2 cellular contexts compared by ENCODE assay signal in genomic region chr18:2654828-2655152, GRCh38.
TF ChIP-seq lines count a peak whose summit lies in the region.

No MANE protein-coding gene starts in this region.

TF ChIP-seq in IMR-90, 13 proteins besides CTCF, POLR2A, EP300 and RAD21:
- 0 out of 2 replicates have a peak, but pooled peaks have one; percentile 72 for TF ChIP-seq MAZ (IDR thresholded peaks at IDR 0.05; ENCODE audit: borderline replicate concordance, low read depth, low read length)
- TF ChIP-seq RFX5 (IDR thresholded peaks at IDR 0.05; ENCODE audit: low read depth, low read length) = no peak
- TF ChIP-seq, protein P1, sequence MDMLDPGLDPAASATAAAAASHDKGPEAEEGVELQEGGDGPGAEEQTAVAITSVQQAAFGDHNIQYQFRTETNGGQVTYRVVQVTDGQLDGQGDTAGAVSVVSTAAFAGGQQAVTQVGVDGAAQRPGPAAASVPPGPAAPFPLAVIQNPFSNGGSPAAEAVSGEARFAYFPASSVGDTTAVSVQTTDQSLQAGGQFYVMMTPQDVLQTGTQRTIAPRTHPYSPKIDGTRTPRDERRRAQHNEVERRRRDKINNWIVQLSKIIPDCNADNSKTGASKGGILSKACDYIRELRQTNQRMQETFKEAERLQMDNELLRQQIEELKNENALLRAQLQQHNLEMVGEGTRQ (IDR thresholded peaks at IDR 0.05; ENCODE audit: low read depth, low read length) = no peak

TF ChIP-seq in K562, 482 proteins besides CTCF, POLR2A, EP300 and RAD21:
- TF ChIP-seq ZNF589 (CRISPR knock-in tag; IDR thresholded peaks at IDR 0.05; ENCODE audit: low read depth) (0 out of 2 replicates have a peak, but pooled peaks have one; percentile 46), MTA1 (IDR thresholded peaks at IDR 0.05; ENCODE audit: borderline replicate concordance) (0 out of 2 replicates have a peak, but pooled peaks have one; percentile 55), THAP7 (CRISPR knock-in tag; IDR thresholded peaks at IDR 0.05) (peak; percentile 14; the same call in 1 of the 2 replicates), NCOA6 (IDR thresholded peaks at IDR 0.05) (peak; percentile 65; the same call in 1 of the 2 replicates), RBM22 (IDR thresholded peaks at IDR 0.05; ENCODE audit: low read depth, low read length, poor library complexity, severe bottlenecking) (no peak), MAZ (CRISPR knock-in tag; conservative IDR thresholded peaks at IDR 0.05 in 1 of 2, IDR thresholded peaks at IDR 0.05 in 1 of 2) (0 out of 4 replicates have a peak, but pooled peaks of 1 of the 2 experiments have one; percentile 88), KDM1A (IDR thresholded peaks at IDR 0.05) (0 out of 4 replicates have a peak, but pooled peaks of 1 of the 2 experiments have one; percentile 4), ZBTB40 (IDR thresholded peaks at IDR 0.05) (0 out of 2 replicates have a peak, but pooled peaks have one; percentile 9), ZBTB40 (CRISPR knock-in tag; IDR thresholded peaks at IDR 0.05) (no peak), BRD4 (IDR thresholded peaks at IDR 0.05) (peak; percentile 70; the same call in 1 of the 2 replicates), RCOR1 (IDR thresholded peaks at IDR 0.05; ENCODE audit: borderline replicate concordance in 1 of 2, low read depth in 2 of 2, low read length in 2 of 2) (0 out of 4 replicates have a peak, but pooled peaks of 1 of the 2 experiments have one; percentile 8), SMARCA4 (IDR thresholded peaks at IDR 0.05) (0 out of 2 replicates have a peak, but pooled peaks have one; percentile 20), FOXP1 (CRISPR knock-in tag; IDR thresholded peaks at IDR 0.05) (0 out of 2 replicates have a peak, but pooled peaks have one; percentile 83), ZNF175 (CRISPR knock-in tag; IDR thresholded peaks at IDR 0.05; ENCODE audit: low read depth) (0 out of 2 replicates have a peak, but pooled peaks have one; percentile 20), HNRNPH1 (optimal IDR thresholded peaks at IDR 0.05; ENCODE audit: low read depth, low read length) (no peak), CREBBP (IDR thresholded peaks at IDR 0.05; ENCODE audit: low read depth, low read length) (no peak), ARNT (IDR thresholded peaks at IDR 0.05) (peak in 1 of 2 experiments; percentile 50; a peak in 1 of 4 replicates), KHSRP (IDR thresholded peaks at IDR 0.05) (peak; percentile 93; the same call in 1 of the 2 replicates), PCBP1 (IDR thresholded peaks at IDR 0.05; ENCODE audit: low read depth, low read length, poor library complexity, severe bottlenecking) (peak; percentile 4), ATF1 (CRISPR knock-in tag; IDR thresholded peaks at IDR 0.05) (peak; percentile 78), ATF1 (tag; IDR thresholded peaks at IDR 0.05) (no peak), TRIM25 (IDR thresholded peaks at IDR 0.05; ENCODE audit: borderline replicate concordance) (no peak), LARP7 (IDR thresholded peaks at IDR 0.05) (no peak), CHD1 (IDR thresholded peaks at IDR 0.05; ENCODE audit: low read length) (no peak)
- TF ChIP-seq, protein P2, sequence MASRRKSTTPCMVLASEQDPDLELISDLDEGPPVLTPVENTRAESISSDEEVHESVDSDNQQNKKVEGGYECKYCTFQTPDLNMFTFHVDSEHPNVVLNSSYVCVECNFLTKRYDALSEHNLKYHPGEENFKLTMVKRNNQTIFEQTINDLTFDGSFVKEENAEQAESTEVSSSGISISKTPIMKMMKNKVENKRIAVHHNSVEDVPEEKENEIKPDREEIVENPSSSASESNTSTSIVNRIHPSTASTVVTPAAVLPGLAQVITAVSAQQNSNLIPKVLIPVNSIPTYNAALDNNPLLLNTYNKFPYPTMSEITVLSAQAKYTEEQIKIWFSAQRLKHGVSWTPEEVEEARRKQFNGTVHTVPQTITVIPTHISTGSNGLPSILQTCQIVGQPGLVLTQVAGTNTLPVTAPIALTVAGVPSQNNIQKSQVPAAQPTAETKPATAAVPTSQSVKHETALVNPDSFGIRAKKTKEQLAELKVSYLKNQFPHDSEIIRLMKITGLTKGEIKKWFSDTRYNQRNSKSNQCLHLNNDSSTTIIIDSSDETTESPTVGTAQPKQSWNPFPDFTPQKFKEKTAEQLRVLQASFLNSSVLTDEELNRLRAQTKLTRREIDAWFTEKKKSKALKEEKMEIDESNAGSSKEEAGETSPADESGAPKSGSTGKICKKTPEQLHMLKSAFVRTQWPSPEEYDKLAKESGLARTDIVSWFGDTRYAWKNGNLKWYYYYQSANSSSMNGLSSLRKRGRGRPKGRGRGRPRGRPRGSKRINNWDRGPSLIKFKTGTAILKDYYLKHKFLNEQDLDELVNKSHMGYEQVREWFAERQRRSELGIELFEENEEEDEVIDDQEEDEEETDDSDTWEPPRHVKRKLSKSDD (conservative IDR thresholded peaks at IDR 0.05; ENCODE audit: low read length) = 0 out of 2 replicates have a peak, but pooled peaks have one; percentile 56
- TF ChIP-seq, protein P3, sequence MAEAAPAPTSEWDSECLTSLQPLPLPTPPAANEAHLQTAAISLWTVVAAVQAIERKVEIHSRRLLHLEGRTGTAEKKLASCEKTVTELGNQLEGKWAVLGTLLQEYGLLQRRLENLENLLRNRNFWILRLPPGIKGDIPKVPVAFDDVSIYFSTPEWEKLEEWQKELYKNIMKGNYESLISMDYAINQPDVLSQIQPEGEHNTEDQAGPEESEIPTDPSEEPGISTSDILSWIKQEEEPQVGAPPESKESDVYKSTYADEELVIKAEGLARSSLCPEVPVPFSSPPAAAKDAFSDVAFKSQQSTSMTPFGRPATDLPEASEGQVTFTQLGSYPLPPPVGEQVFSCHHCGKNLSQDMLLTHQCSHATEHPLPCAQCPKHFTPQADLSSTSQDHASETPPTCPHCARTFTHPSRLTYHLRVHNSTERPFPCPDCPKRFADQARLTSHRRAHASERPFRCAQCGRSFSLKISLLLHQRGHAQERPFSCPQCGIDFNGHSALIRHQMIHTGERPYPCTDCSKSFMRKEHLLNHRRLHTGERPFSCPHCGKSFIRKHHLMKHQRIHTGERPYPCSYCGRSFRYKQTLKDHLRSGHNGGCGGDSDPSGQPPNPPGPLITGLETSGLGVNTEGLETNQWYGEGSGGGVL (CRISPR knock-in tag; IDR thresholded peaks at IDR 0.05) = no peak
